33 cellular contexts compared by ENCODE assay signal in genomic region chr7:99543081-99543671, GRCh38.
"Had no signal": no experiment of that assay in that cellular context is flagged by ENCODE, and none has a peak within 500 bp of the region (broad histone marks: within the 10 kb centered on the region; RNA-seq: fewer than 3 reads in every experiment).

No MANE protein-coding gene starts in this region.

- H3K36me3 ChIP-seq: adrenal gland, breast epithelium, SJCRH30 had no signal

- H3K4me1 ChIP-seq: adrenal gland, body of pancreas, breast epithelium, SJCRH30 had no signal

- DNase-seq: activated CD4-positive, alpha-beta T cell treated with anti-CD3 and anti-CD28 coated beads for 1 hour; activated CD4-positive, alpha-beta T cell treated with anti-CD3 and anti-CD28 coated beads, Interleukin-2, amount 10 ng/mL, durations not matched to agents 7 days and 5 days; activated CD4-positive, alpha-beta T cell treated with anti-CD3 and anti-CD28 coated beads, Interleukin-2, amount 50 U/mL, for 48 hours; activated CD4-positive, CD25-positive, alpha-beta regulatory T cell; activated CD8-positive, alpha-beta memory T cell treated with anti-CD3 and anti-CD28 coated beads, Interleukin-2, amount 50 U/mL, for 4 hours; activated gamma-delta T cell treated with Interleukin-2 at 50 U/mL for 16 hours; activated naive CD4-positive, alpha-beta T cell treated with anti-CD3 and anti-CD28 coated beads for 36 hours; activated T-cell treated with anti-CD3 and anti-CD28 coated beads for 4 hours; activated T-cell treated with anti-CD3 and anti-CD28 coated beads, Interleukin-2, amount 50 U/mL, for 4 hours; adrenal gland; body of pancreas; caudate nucleus; cerebellar nuclear complex; Karpas-422; NCI-H1105; NCI-H1417 treated with DMSO at 0.1 percent for 48 hours; NCI-H187 treated with DMSO at 0.1 percent for 48 hours; NCI-H2081; NCI-H2171 treated with DMSO at 0.1 percent for 48 hours; NCI-H2227 treated with DMSO at 0.1 percent for 48 hours; NCI-H446; NCI-H510A treated with DMSO at 0.1 percent for 48 hours; NCI-H69; NCI-H82; SHP77; SJCRH30; T1000; WERI-Rb-1 had no signal

- H3K27ac ChIP-seq: adrenal gland, body of pancreas, breast epithelium, SJCRH30, SK-N-MC, WERI-Rb-1 had no signal

- H3K4me3 ChIP-seq: adrenal gland, body of pancreas, breast epithelium, SJCRH30, SK-N-MC had no signal

- ATAC-seq: activated naive CD4-positive, alpha-beta T cell treated with anti-CD3 and anti-CD28 coated beads, Interleukin-2, amount 50 U/mL, for 72 hours; activated T-cell treated with anti-CD3 and anti-CD28 coated beads, Interleukin-2, amount 50 U/mL, for 4 hours; body of pancreas; Panc1 had no signal

- FAIRE-seq: astrocyte had no signal

- H3K27me3 ChIP-seq: adrenal gland, body of pancreas, breast epithelium, SJCRH30 had no signal
